In the genomic region with DNA sequence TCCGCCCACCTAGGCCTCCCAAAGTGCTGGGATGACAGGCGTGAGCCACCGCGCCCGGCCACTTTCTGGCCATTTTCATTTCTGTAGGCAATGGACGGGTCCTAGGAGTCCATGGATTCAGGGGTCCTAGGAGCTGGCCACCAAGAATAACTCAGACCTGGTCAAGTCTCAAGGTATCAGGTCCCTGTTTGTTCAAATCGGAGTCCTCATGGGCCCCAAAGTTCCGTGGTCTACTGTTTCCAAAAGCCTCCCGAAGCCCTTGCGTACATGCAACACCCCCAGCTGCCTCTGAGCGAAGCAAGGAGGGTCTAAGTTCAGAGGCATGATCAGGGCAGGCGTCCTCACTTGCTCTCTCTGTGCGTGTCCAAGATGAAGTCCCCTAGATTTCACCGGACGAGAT, we compare ENCODE assay signal across 14 cellular contexts. TPM values are rescaled to one million over a fixed set of nuclear protein-coding genes. Genes with fewer than 3 reads are reported as not detected.
"Had no signal": no experiment of that assay in that cellular context is flagged by ENCODE, and none has a peak within 500 bp of the region (broad histone marks: within the 10 kb centered on the region; RNA-seq: fewer than 3 reads in every experiment).

No MANE protein-coding gene starts in this region.

- H3K4me3 ChIP-seq: lower lobe of right lung, psoas muscle, sigmoid colon, testis had no signal

- DNase-seq: activated effector memory CD4-positive, alpha-beta T cell treated with Interleukin-2 at 50 U/mL for 16 hours; brain microvascular endothelial cell; endodermal cell; erythroblast; left cardiac atrium; lower lobe of right lung; midbrain; psoas muscle; sigmoid colon; stimulated activated CD4-positive, alpha-beta T cell treated with anti-CD3 and anti-CD28 coated beads, Interleukin-12 subunit alpha, Interleukin-12 subunit beta, amount 100 ng/mL, for 4 hours; testis had no signal

- H3K27me3 Mint-ChIP-seq: stimulated activated naive CD8-positive, alpha-beta T cell treated with anti-CD3 and anti-CD28 coated beads, Interleukin-15, Interleukin-2, amounts not matched to agents 100 ng/mL and 50 ng/mL, for 24 hours had no signal

- H3K4me1 ChIP-seq: psoas muscle, sigmoid colon, testis had no signal

- ATAC-seq: psoas muscle, SK-N-SH treated with all-trans-retinoic acid at 6 μM for 48 hours had no signal

- H3K27ac Mint-ChIP-seq: activated naive CD4-positive, alpha-beta T cell treated with anti-CD3 and anti-CD28 coated beads, Interleukin-2, amount 50 U/mL, for 72 hours; endodermal cell had no signal

- H3K9me3 ChIP-seq: lower lobe of right lung, sigmoid colon, testis had no signal

- H3K9me3 Mint-ChIP-seq: activated naive CD4-positive, alpha-beta T cell treated with anti-CD3 and anti-CD28 coated beads, Interleukin-2, amount 50 U/mL, for 72 hours; endodermal cell; stimulated activated naive CD8-positive, alpha-beta T cell treated with anti-CD3 and anti-CD28 coated beads, Interleukin-15, Interleukin-2, amounts not matched to agents 100 ng/mL and 50 ng/mL, for 24 hours had no signal

- H3K4me3 Mint-ChIP-seq: endodermal cell had no signal

- H3K36me3 ChIP-seq: brain microvascular endothelial cell, lower lobe of right lung, sigmoid colon had no signal

- H3K27ac ChIP-seq: brain microvascular endothelial cell, lower lobe of right lung, psoas muscle, sigmoid colon, testis had no signal

- H3K4me1 Mint-ChIP-seq: endodermal cell had no signal

- H3K27me3 ChIP-seq: brain microvascular endothelial cell, sigmoid colon, testis had no signal

RNA-seq across cellular contexts. Expression of a gene that starts 30.1 kb away (rescaled TPM):
- total RNA-seq: endodermal cell had no signal
